Comparison of ENCODE assay signal across 9 cellular contexts in genomic region chr19:35724132-35724531, GRCh38. TPM values are rescaled to one million over a fixed set of nuclear protein-coding genes. Genes with fewer than 3 reads are reported as not detected.
"Had no signal": no experiment of that assay in that cellular context is flagged by ENCODE, and none has a peak within 500 bp of the region (broad histone marks: within the 10 kb centered on the region; RNA-seq: fewer than 3 reads in every experiment).

No MANE protein-coding gene starts in this region.

RNA-seq across cellular contexts. Expression of gene ZBTB32, which starts 19.8 kb away (rescaled TPM):
- total RNA-seq: LHCN-M2, MCF 10A, NCI-H460, OCI-LY7, PC-9, Right ventricle myocardium inferior, RPMI7951, SJCRH30, SK-MEL-5 had no signal
